1 cellular context compared by ENCODE assay signal in the genomic region with DNA sequence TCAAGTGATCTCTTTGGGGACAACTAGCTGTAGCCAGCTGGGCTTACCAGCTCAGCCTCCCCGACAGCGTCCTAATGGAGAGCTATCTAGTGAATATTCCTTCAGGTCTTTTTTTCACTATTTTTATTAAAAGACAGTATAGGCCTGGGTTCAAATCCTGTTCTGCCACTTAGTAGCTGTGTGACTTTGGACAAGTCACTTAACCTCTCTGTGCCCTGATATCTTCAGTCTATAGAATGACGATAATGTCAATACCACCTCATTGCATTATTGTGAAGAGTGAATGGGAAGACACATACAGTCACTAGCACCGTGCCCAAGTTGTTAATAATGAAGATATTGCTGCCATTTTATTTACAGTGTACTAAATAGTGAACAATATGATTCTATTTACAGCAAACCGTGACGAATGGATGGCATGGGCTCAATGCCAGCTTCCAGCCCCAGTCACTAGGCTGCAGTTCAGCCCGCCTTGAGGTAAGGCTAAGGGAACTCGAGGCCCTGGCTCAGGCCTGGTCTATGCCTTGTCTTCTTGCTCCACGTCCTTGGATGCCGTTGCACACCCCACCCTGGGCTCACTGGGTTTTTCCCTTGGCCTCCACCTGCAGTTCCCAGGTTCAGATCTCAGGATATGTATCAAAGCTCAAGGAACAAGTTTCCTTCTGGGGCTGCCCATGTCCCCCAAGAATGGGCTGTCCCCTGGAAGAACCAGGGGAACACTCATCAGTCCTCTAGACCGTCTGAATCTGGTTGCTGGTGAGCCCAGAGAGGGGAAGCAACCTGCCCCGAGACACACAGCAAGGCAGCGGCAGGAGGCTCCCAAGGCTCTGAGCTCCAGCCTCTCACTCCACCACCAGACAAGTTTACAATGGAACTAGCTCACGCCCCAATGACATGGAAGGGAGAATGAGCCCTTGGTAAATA.
TF ChIP-seq lines count a peak whose summit lies in the region.

No MANE protein-coding gene starts in this region.

TF ChIP-seq in K562, 482 proteins besides CTCF, POLR2A, EP300 and RAD21 (continued from another document):
- TF ChIP-seq, protein P1, sequence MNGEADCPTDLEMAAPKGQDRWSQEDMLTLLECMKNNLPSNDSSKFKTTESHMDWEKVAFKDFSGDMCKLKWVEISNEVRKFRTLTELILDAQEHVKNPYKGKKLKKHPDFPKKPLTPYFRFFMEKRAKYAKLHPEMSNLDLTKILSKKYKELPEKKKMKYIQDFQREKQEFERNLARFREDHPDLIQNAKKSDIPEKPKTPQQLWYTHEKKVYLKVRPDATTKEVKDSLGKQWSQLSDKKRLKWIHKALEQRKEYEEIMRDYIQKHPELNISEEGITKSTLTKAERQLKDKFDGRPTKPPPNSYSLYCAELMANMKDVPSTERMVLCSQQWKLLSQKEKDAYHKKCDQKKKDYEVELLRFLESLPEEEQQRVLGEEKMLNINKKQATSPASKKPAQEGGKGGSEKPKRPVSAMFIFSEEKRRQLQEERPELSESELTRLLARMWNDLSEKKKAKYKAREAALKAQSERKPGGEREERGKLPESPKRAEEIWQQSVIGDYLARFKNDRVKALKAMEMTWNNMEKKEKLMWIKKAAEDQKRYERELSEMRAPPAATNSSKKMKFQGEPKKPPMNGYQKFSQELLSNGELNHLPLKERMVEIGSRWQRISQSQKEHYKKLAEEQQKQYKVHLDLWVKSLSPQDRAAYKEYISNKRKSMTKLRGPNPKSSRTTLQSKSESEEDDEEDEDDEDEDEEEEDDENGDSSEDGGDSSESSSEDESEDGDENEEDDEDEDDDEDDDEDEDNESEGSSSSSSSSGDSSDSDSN (IDR thresholded peaks at IDR 0.05; ENCODE audit: borderline replicate concordance in 1 of 2, low read depth in 2 of 2, low read length in 2 of 2), result no peak
- TF ChIP-seq, protein P2, sequence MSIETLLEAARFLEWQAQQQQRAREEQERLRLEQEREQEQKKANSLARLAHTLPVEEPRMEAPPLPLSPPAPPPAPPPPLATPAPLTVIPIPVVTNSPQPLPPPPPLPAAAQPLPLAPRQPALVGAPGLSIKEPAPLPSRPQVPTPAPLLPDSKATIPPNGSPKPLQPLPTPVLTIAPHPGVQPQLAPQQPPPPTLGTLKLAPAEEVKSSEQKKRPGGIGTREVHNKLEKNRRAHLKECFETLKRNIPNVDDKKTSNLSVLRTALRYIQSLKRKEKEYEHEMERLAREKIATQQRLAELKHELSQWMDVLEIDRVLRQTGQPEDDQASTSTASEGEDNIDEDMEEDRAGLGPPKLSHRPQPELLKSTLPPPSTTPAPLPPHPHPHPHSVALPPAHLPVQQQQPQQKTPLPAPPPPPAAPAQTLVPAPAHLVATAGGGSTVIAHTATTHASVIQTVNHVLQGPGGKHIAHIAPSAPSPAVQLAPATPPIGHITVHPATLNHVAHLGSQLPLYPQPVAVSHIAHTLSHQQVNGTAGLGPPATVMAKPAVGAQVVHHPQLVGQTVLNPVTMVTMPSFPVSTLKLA (conservative IDR thresholded peaks at IDR 0.05), result no peak
- TF ChIP-seq BCOR (IDR thresholded peaks at IDR 0.05), result peak; percentile 92
- 0 out of 2 replicates have a peak, but pooled peaks have one; percentile 8 for TF ChIP-seq NFIC (IDR thresholded peaks at IDR 0.05)
- TF ChIP-seq SMARCA5 (IDR thresholded peaks at IDR 0.05), result peak; percentile 79
- TF ChIP-seq KDM5B (IDR thresholded peaks at IDR 0.05; ENCODE audit: insufficient replicate concordance, low read depth, low read length), result no peak
- 0 out of 4 replicates have a peak, but pooled peaks of 1 of the 2 experiments have one; percentile 33 for TF ChIP-seq RCOR1 (IDR thresholded peaks at IDR 0.05; ENCODE audit: borderline replicate concordance in 1 of 2, low read depth in 2 of 2, low read length in 2 of 2)
- TF ChIP-seq ZNF76 (CRISPR knock-in tag; IDR thresholded peaks at IDR 0.05; ENCODE audit: borderline replicate concordance), result 0 out of 2 replicates have a peak, but pooled peaks have one; percentile 39
- TF ChIP-seq ADNP (tag; IDR thresholded peaks at IDR 0.05), result peak; percentile 71
- TF ChIP-seq, protein P3, sequence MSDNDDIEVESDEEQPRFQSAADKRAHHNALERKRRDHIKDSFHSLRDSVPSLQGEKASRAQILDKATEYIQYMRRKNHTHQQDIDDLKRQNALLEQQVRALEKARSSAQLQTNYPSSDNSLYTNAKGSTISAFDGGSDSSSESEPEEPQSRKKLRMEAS (CRISPR knock-in tag; IDR thresholded peaks at IDR 0.05), result 0 out of 2 replicates have a peak, but pooled peaks have one; percentile 22
- TF ChIP-seq ELF2 (CRISPR knock-in tag; IDR thresholded peaks at IDR 0.05), result no peak
- TF ChIP-seq FOXA3 (CRISPR knock-in tag; conservative IDR thresholded peaks at IDR 0.05 in 1 of 2, IDR thresholded peaks at IDR 0.05 in 1 of 2), result peak; percentile 69 to 82; a peak in 3 of 4 replicates
- TF ChIP-seq KDM1A (IDR thresholded peaks at IDR 0.05), result peak; percentile 26 to 77; a peak in 3 of 4 replicates
- TF ChIP-seq ZFP36 (IDR thresholded peaks at IDR 0.05; ENCODE audit: low read depth, low read length, partially characterized antibody), result peak; percentile 93
- 0 out of 2 replicates have a peak, but pooled peaks have one; percentile 60 for TF ChIP-seq NR1H2 (CRISPR knock-in tag; IDR thresholded peaks at IDR 0.05)
- peak; percentile 62 for TF ChIP-seq BRD9 (IDR thresholded peaks at IDR 0.05; ENCODE audit: low read depth, partially characterized antibody)
- TF ChIP-seq, protein P4, sequence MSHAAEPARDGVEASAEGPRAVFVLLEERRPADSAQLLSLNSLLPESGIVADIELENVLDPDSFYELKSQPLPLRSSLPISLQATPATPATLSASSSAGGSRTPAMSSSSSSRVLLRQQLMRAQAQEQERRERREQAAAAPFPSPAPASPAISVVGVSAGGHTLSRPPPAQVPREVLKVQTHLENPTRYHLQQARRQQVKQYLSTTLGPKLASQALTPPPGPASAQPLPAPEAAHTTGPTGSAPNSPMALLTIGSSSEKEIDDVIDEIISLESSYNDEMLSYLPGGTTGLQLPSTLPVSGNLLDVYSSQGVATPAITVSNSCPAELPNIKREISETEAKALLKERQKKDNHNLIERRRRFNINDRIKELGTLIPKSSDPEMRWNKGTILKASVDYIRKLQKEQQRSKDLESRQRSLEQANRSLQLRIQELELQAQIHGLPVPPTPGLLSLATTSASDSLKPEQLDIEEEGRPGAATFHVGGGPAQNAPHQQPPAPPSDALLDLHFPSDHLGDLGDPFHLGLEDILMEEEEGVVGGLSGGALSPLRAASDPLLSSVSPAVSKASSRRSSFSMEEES (CRISPR knock-in tag; IDR thresholded peaks at IDR 0.05), result no peak
- no peak for TF ChIP-seq ZNF384 (IDR thresholded peaks at IDR 0.05; ENCODE audit: low read depth, low read length)
- no peak for TF ChIP-seq FOXJ2 (tag; IDR thresholded peaks at IDR 0.05)
- 0 out of 2 replicates have a peak, but pooled peaks have one; percentile 25 for TF ChIP-seq ERF (CRISPR knock-in tag; IDR thresholded peaks at IDR 0.05)
- 0 out of 2 replicates have a peak, but pooled peaks have one; percentile 11 for TF ChIP-seq GATA2 (CRISPR knock-in tag; IDR thresholded peaks at IDR 0.05)
- TF ChIP-seq CBFA2T3 (IDR thresholded peaks at IDR 0.05), result 0 out of 2 replicates have a peak, but pooled peaks have one; percentile 17
- peak; percentile 53; the same call in 1 of the 2 replicates for TF ChIP-seq HDAC2 (IDR thresholded peaks at IDR 0.05)
- peak; percentile 93 for TF ChIP-seq RBM25 (IDR thresholded peaks at IDR 0.05; ENCODE audit: low read depth, low read length, severe bottlenecking)
